In the genomic region with DNA sequence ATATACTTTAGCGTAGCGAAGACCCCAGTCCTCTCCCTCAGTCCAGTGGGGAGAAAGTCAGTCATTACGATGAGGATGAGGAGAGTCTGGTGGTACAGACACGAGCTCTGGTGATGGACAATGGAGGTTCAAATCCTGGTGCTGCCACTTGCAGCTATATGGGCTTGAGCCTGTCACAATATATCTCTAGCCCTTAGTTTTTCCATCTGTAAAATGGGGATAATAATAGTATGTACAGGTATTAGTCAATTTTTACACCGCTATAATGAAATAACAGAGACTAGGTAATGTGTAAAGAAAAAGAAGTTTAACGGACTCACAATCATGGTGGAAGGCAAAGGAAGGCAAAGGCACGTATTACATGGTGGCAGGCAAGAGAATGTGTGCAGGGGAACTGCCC, we compare ENCODE assay signal across 1 cellular context.
A peak's percentile ranks its signal among the peaks of the same experiment; 100 is the strongest.
TF ChIP-seq lines count a peak whose summit lies in the region.

No MANE protein-coding gene starts in this region.

TF ChIP-seq in GM12878, 131 proteins besides CTCF, POLR2A, EP300 and RAD21 (continued from another document):
- 0 out of 2 replicates have a peak, but pooled peaks have one; percentile 24 for TF ChIP-seq NFXL1 (IDR thresholded peaks at IDR 0.05; ENCODE audit: borderline replicate concordance)
- no peak for TF ChIP-seq NR2C1 (IDR thresholded peaks at IDR 0.05)
- no peak for TF ChIP-seq MLLT1 (IDR thresholded peaks at IDR 0.05)
